In genomic region chr22:20319745-20320658, GRCh38 we compare ENCODE assay signal across 8 cellular contexts. TPM values are rescaled to one million over a fixed set of nuclear protein-coding genes. Genes with fewer than 3 reads are reported as not detected.
A peak's percentile ranks its signal among the peaks of the same experiment; 100 is the strongest.
DNase-seq lines count a peak whose midpoint lies in the region; ATAC-seq and TF ChIP-seq lines count a peak whose summit lies in the region.

TSS of gene DGCR6L (minus strand) at chr22:20320060. CDS start at chr22:20319988, 72 bp downstream.

- DNase-seq in AG09309 (ENCODE audit: low read depth) (peak; percentile 66), NCI-H510A (lab: John Stamatoyannopoulos, UW) (peak; percentile 92), coronary artery (ENCODE audit: low spot score) (peak; percentile 94), left colon (peak; percentile 97 to 99)
- DNase-seq in activated CD4-positive, alpha-beta T cell treated with anti-CD3 and anti-CD28 coated beads, Interleukin-2, amount 10 ng/mL, durations not matched to agents 7 days and 5 days, result peak; percentile 97
- DNase-seq in stimulated activated CD4-positive, alpha-beta T cell treated with anti-CD3 and anti-CD28 coated beads, Interleukin-1b, Interleukin-23, amount 100 ng/mL, for 4 hours (ENCODE audit: low read depth in 2 of 2), result peak; percentile 95 to 98

- H3K9me3 Mint-ChIP-seq in activated CD4-positive, alpha-beta T cell treated with anti-CD3 and anti-CD28 coated beads, Interleukin-2, amount 10 ng/mL, durations not matched to agents 7 days and 5 days, result no peaks in the 10 kb centered on the region

- H3K4me3 Mint-ChIP-seq in activated CD4-positive, alpha-beta T cell treated with anti-CD3 and anti-CD28 coated beads, Interleukin-2, amount 10 ng/mL, durations not matched to agents 7 days and 5 days, result peak within 1 kb of the TSS; percentile 97

- peaks cover 11% of the 10 kb centered on the region for H3K36me3 Mint-ChIP-seq in activated CD4-positive, alpha-beta T cell treated with anti-CD3 and anti-CD28 coated beads, Interleukin-2, amount 10 ng/mL, durations not matched to agents 7 days and 5 days (ENCODE audit: low read depth)

- peak within 1 kb of the TSS; percentile 89 to 91 for H3K27ac ChIP-seq in coronary artery

- no peak for TF ChIP-seq CTCF in AG09309 (IDR thresholded peaks at IDR 0.05; ENCODE audit: control insufficient read depth, insufficient read depth, low read depth, low read length, missing control alignments)
- no peak for TF ChIP-seq CTCF in coronary artery (IDR thresholded peaks at IDR 0.05)

- H3K27ac Mint-ChIP-seq in activated CD4-positive, alpha-beta T cell treated with anti-CD3 and anti-CD28 coated beads, Interleukin-2, amount 10 ng/mL, durations not matched to agents 7 days and 5 days, result peak within 1 kb of the TSS; percentile 93

- POLR2A ChIA-PET in activated CD4-positive, alpha-beta T cell treated with anti-CD3 and anti-CD28 coated beads, Interleukin-2, amount 10 ng/mL, durations not matched to agents 7 days and 5 days (lab: Charles Lee), result no interaction called here

- intact Hi-C loops in left colon (cut with DNase I, micrococcal nuclease), result no loop called here

- ATAC-seq in GM18907 (IDR thresholded peaks at IDR 0.05; ENCODE audit: unreplicated experiment) (peak; percentile 65), HG03175 (IDR thresholded peaks at IDR 0.05; ENCODE audit: unreplicated experiment) (peak; percentile 75), left colon (peak; percentile 93)

- CTCF ChIA-PET in activated CD4-positive, alpha-beta T cell treated with anti-CD3 and anti-CD28 coated beads, Interleukin-2, amount 10 ng/mL, durations not matched to agents 7 days and 5 days (lab: Charles Lee), result interaction anchor here (0.6 to 1.4 kb wide), 2 partner anchors 37 to 364 kb away, joined by 3 to 5 read pairs; no protein-coding TSS in a partner anchor

- H3K4me3 ChIP-seq in AG09309 (ENCODE audit: control insufficient read depth, low read depth, low read length), result peak within 1 kb of the TSS; percentile 58
- H3K4me3 ChIP-seq in coronary artery, result peak within 1 kb of the TSS; percentile 97

- peaks cover 57% of the 10 kb centered on the region for H3K4me1 Mint-ChIP-seq in activated CD4-positive, alpha-beta T cell treated with anti-CD3 and anti-CD28 coated beads, Interleukin-2, amount 10 ng/mL, durations not matched to agents 7 days and 5 days

- H3K27me3 Mint-ChIP-seq in activated CD4-positive, alpha-beta T cell treated with anti-CD3 and anti-CD28 coated beads, Interleukin-2, amount 10 ng/mL, durations not matched to agents 7 days and 5 days, result no peaks in the 10 kb centered on the region

RNA-seq across cellular contexts. Expression of gene DGCR6L, which starts in this region (rescaled TPM):
- 10 to 100 TPM; 60.4 to 63.1 TPM for total RNA-seq in activated CD4-positive, alpha-beta T cell treated with anti-CD3 and anti-CD28 coated beads, Interleukin-2, amount 10 ng/mL, durations not matched to agents 7 days and 5 days
- 10 to 100 TPM; 25.7 to 26.1 TPM for total RNA-seq in left colon

Comparison
In these comparisons a context has a peak if more than half of its experiments do, and no peak if none do; other contexts are left out.
1. Peak in every context shown above with its lines: DNase-seq, ATAC-seq, H3K4me3 ChIP-seq and H3K27ac ChIP-seq.